In genomic region chr12:114933428-114934160, GRCh38 we compare ENCODE assay signal across 15 cellular contexts.
DNase-seq lines count a peak whose midpoint lies in the region; ATAC-seq, FAIRE-seq and TF ChIP-seq lines count a peak whose summit lies in the region.
"Had no signal": no experiment of that assay in that cellular context is flagged by ENCODE, and none has a peak within 500 bp of the region (broad histone marks: within the 10 kb centered on the region; RNA-seq: fewer than 3 reads in every experiment).

No MANE protein-coding gene starts in this region.

- no peak for TF ChIP-seq EP300 in K562 (IDR thresholded peaks at IDR 0.05; ENCODE audit: low read length)

- peak overlapping the region; percentile 62; the same call in 1 of the 2 replicates for H2AK5ac ChIP-seq in IMR-90 (ENCODE audit: low read depth, low read length)

- peak overlapping the region; percentile 48 for H3K56ac ChIP-seq in IMR-90 (ENCODE audit: extremely low read depth, insufficient read depth, low read length)

- DNase-seq in AG08395 (ENCODE audit: low spot score) = peak; percentile 96
- peak; percentile 94 for DNase-seq in IMR-90
- no peak for DNase-seq in K562 (ENCODE audit: extremely low read depth in 1 of 4, low spot score in 3 of 4)
- peak; percentile 68 for DNase-seq in kidney glomerular epithelial cell (lab: John Stamatoyannopoulos, UW)
- no peak for DNase-seq in DMS153 treated with DMSO at 0.1 percent for 48 hours (lab: John Stamatoyannopoulos, UW; ENCODE audit: unreplicated experiment)
- no peak for DNase-seq in D721Med (ENCODE audit: insufficient read length, low spot score)
- no peak for DNase-seq in NCI-H1930 (lab: John Stamatoyannopoulos, UW)
- no peak for DNase-seq in activated T-cell treated with anti-CD3 and anti-CD28 coated beads for 4 hours
- DNase-seq: activated CD4-positive, alpha-beta T cell treated with anti-CD3 and anti-CD28 coated beads, Interleukin-2, amount 50 U/mL, for 4 hours; activated naive CD4-positive, alpha-beta T cell treated with anti-CD3 and anti-CD28 coated beads, Interleukin-2, amount 50 U/mL, for 16 hours; effector CD8-positive, alpha-beta T cell; NCI-H2171 treated with DMSO at 0.1 percent for 48 hours had no signal

- H2BK15ac ChIP-seq in IMR-90 (ENCODE audit: low read depth, low read length) = peak overlapping the region; percentile 98; the same call in 2 of the 3 replicates

- H3K27ac ChIP-seq in IMR-90 (ENCODE audit: insufficient read depth, low read length) = peak overlapping the region; percentile 28; the same call in 1 of the 2 replicates
- H3K27ac ChIP-seq in K562 (ENCODE audit: extremely low read depth, low read depth, low read length) = no peak overlapping the region
- H3K27ac ChIP-seq: BLaER1, ovary had no signal

- no peaks in the 10 kb centered on the region for H3K36me3 ChIP-seq in IMR-90 (ENCODE audit: control insufficient read depth, insufficient read depth, low read length)
- H3K36me3 ChIP-seq in K562 (ENCODE audit: control insufficient read depth, insufficient read depth, low read length) = no peaks in the 10 kb centered on the region
- H3K36me3 ChIP-seq: BLaER1, ovary had no signal

- 0% methylated on average over 2 of the region's 6 CpGs; no CpG with 5 or more reads in 1 of the 2 experiments for WGBS in IMR-90 (ENCODE audit: extremely low coverage in 2 of 2, insufficient read length in 1 of 2), 2 experiments
- 0% methylated on average over 6 of the region's 6 CpGs for WGBS in K562 (ENCODE audit: insufficient coverage, low coverage, missing lambda C conversion rate)

- in situ Hi-C loops in IMR-90 (cut with MboI; ENCODE audit: low sequenced_read_pairs) = no loop called here
- in situ Hi-C loops in K562 (cut with MboI) = no loop called here

- TF ChIP-seq POLR2A in IMR-90 (IDR thresholded peaks at IDR 0.05; ENCODE audit: low read depth, low read length) (no peak; the same call in 1 of the 2 replicates), K562 (conservative IDR thresholded peaks at IDR 0.05) (no peak)

- H2AFZ ChIP-seq in IMR-90 (replicated peaks; ENCODE audit: low read length, poor library complexity) (peak overlapping the region; percentile 44), K562 (ENCODE audit: low read depth, low read length) (no peak overlapping the region)

- H4K20me1 ChIP-seq in IMR-90 (ENCODE audit: insufficient read depth, low read length) = no peaks in the 10 kb centered on the region
- no peaks in the 10 kb centered on the region for H4K20me1 ChIP-seq in K562 (replicated peaks; ENCODE audit: control insufficient read depth, insufficient read depth, low read length)
- H4K20me1 ChIP-seq: BLaER1 had no signal

- H2BK120ac ChIP-seq in IMR-90 (ENCODE audit: low read depth, low read length) = peak overlapping the region; percentile 90

- dilution Hi-C loops in IMR-90 (cut with HindIII; ENCODE audit: low sequenced_read_pairs, unreplicated experiment) = no loop called here

- H4K5ac ChIP-seq in IMR-90 (ENCODE audit: low read depth, low read length) = no peak overlapping the region

- H3K4me1 ChIP-seq in IMR-90 (ENCODE audit: control insufficient read depth, insufficient read depth, low read length) (peaks cover 7% of the 10 kb centered on the region), K562 (replicated peaks in 1 of 2; ENCODE audit: control insufficient read depth in 2 of 2, insufficient read depth in 2 of 2, low read length in 2 of 2) (no peaks in the 10 kb centered on the region)
- H3K4me1 ChIP-seq: BLaER1 had no signal

- H3K79me1 ChIP-seq in IMR-90 (ENCODE audit: low read depth in 1 of 2, low read length in 2 of 2) = no peaks in the 10 kb centered on the region

- FAIRE-seq in K562 (lab: Jason Lieb, UNC) (no peak), D721Med (lab: Jason Lieb, UNC) (no peak)
- FAIRE-seq: islet of Langerhans had no signal

- H3K79me2 ChIP-seq in K562 (ENCODE audit: control insufficient read depth, insufficient read depth, low read length) = no peaks in the 10 kb centered on the region

- peak overlapping the region; percentile 48; the same call in 1 of the 2 replicates for H3K14ac ChIP-seq in IMR-90 (replicated peaks; ENCODE audit: low read depth, low read length)

- peak overlapping the region; percentile 32; the same call in 1 of the 2 replicates for H3K4me2 ChIP-seq in IMR-90 (ENCODE audit: low read depth, low read length)
- no peak overlapping the region for H3K4me2 ChIP-seq in K562 (ENCODE audit: insufficient read depth, low read length)
- H3K4me2 ChIP-seq: BLaER1 had no signal

- peak overlapping the region; percentile 78 for H3K23ac ChIP-seq in IMR-90 (ENCODE audit: low read depth, low read length)

- intact Hi-C loops in IMR-90 (cut with micrococcal nuclease) (loop anchor here (5.0 kb wide), 2 partner anchors 214 to 251 kb away; partner anchors contain the start of gene TBX3), K562 (cut with micrococcal nuclease) (no loop called here)

- TF ChIP-seq RAD21 in IMR-90 (IDR thresholded peaks at IDR 0.05; ENCODE audit: low read length) (0 out of 2 replicates have a peak, but pooled peaks have one; percentile 11), K562 (CRISPR knock-in tag; conservative IDR thresholded peaks at IDR 0.05 in 1 of 2, IDR thresholded peaks at IDR 0.05 in 1 of 2) (no peak)

- peak overlapping the region in 1 of 2 experiments; percentile 80; a peak in 2 of 4 replicates for H4K8ac ChIP-seq in IMR-90 (ENCODE audit: low read depth in 2 of 2, low read length in 2 of 2)

- H3K27me3 ChIP-seq in IMR-90 (ENCODE audit: control insufficient read depth, insufficient read depth, low read length) (no peaks in the 10 kb centered on the region), K562 (ENCODE audit: control insufficient read depth in 2 of 2, insufficient read depth in 2 of 2, low read length in 2 of 2) (no peaks in the 10 kb centered on the region)
- H3K27me3 ChIP-seq: BLaER1, ovary had no signal

- peak overlapping the region; percentile 87 for H2BK20ac ChIP-seq in IMR-90 (ENCODE audit: low read depth, low read length)

- H3K9me3 ChIP-seq in IMR-90 (ENCODE audit: control insufficient read depth, insufficient read depth, low read length) (no peaks in the 10 kb centered on the region), K562 (replicated peaks; ENCODE audit: control insufficient read depth, insufficient read depth, low read depth, low read length) (no peaks in the 10 kb centered on the region)
- H3K9me3 ChIP-seq: ovary had no signal

- peaks cover 6% of the 10 kb centered on the region for H3K9me1 ChIP-seq in IMR-90 (ENCODE audit: insufficient read depth, low read length)
- H3K9me1 ChIP-seq in K562 (ENCODE audit: control insufficient read depth, insufficient read depth, low read length) = no peaks in the 10 kb centered on the region

- no peak for TF ChIP-seq CTCF in IMR-90 (conservative IDR thresholded peaks at IDR 0.05; ENCODE audit: low read depth, low read length)
- TF ChIP-seq CTCF in K562 (IDR thresholded peaks at IDR 0.05 in 2 of 3, conservative IDR thresholded peaks at IDR 0.05 in 1 of 3; ENCODE audit: insufficient read depth in 2 of 3, low read depth in 1 of 3, low read length in 3 of 3) = no peak
- no peak for TF ChIP-seq CTCF in D721Med (IDR thresholded peaks at IDR 0.05; ENCODE audit: insufficient read depth, missing control alignments)

- ATAC-seq in IMR-90 (ENCODE audit: low read depth) (peak; percentile 97), K562 (no peak)

- no TSS peak for BruUV-seq in IMR-90 (replicated peaks; lab: Mats Ljungman, UMichigan)
- no TSS peak for BruUV-seq in K562 (replicated peaks; lab: Mats Ljungman, UMichigan)

- H2AK9ac ChIP-seq in IMR-90 (replicated peaks; ENCODE audit: low read depth, low read length, poor library complexity) = no peak overlapping the region

- no peak overlapping the region; the same call in 1 of the 2 replicates for H3K18ac ChIP-seq in IMR-90 (ENCODE audit: low read depth, low read length)

- no peak overlapping the region for H3K4me3 ChIP-seq in IMR-90 (ENCODE audit: insufficient read depth, low read depth, low read length)
- no peak overlapping the region for H3K4me3 ChIP-seq in K562
- H3K4me3 ChIP-seq: BLaER1, ovary had no signal

- CTCF ChIA-PET in IMR-90 (lab: Yijun Ruan, JAX) = interaction anchor here (1.3 to 2.4 kb wide), 2 partner anchors 11 to 249 kb away, joined by 4 to 11 read pairs; partner anchors contain the start of gene TBX3
- CTCF ChIA-PET in K562 (lab: Yijun Ruan, JAX; ENCODE audit: low intra/inter-chr PET ratio) = no interaction called here

- H4K91ac ChIP-seq in IMR-90 (ENCODE audit: insufficient read depth, low read depth, low read length) = peak overlapping the region; percentile 56; the same call in 1 of the 2 replicates

- H3K4ac ChIP-seq in IMR-90 (ENCODE audit: low read depth, low read length) = peak overlapping the region; percentile 71

- POLR2A ChIA-PET in IMR-90 (lab: Charles Lee; ENCODE audit: unreplicated experiment) = interaction anchor here (0.6 to 1.0 kb wide), 3 partner anchors 24 to 241 kb away, joined by 3 to 4 read pairs (median 4); no protein-coding TSS in a partner anchor
- POLR2A ChIA-PET in K562 (lab: Yijun Ruan, JAX) = no interaction called here

- H2BK5ac ChIP-seq in IMR-90 (ENCODE audit: low read depth, low read length, poor library complexity, severe bottlenecking) = peak overlapping the region; percentile 87

- no peak overlapping the region for H3K9ac ChIP-seq in IMR-90 (ENCODE audit: low read depth, low read length)
- no peak overlapping the region for H3K9ac ChIP-seq in K562 (ENCODE audit: insufficient read depth in 1 of 2, low read depth in 2 of 2, low read length in 2 of 2)
- H3K9ac ChIP-seq: BLaER1 had no signal

TF ChIP-seq in IMR-90, 13 proteins besides CTCF, POLR2A, EP300 and RAD21 (continues in another document):
- TF ChIP-seq MAZ (IDR thresholded peaks at IDR 0.05; ENCODE audit: borderline replicate concordance, low read depth, low read length) (peak; percentile 41; the same call in 1 of the 2 replicates), NFE2L2 (IDR thresholded peaks at IDR 0.05; ENCODE audit: low read depth, low read length) (0 out of 2 replicates have a peak, but pooled peaks have one; percentile 25), BHLHE40 (IDR thresholded peaks at IDR 0.05; ENCODE audit: low read depth, low read length) (peak; percentile 72), RCOR1 (IDR thresholded peaks at IDR 0.05; ENCODE audit: insufficient replicate concordance, low read length) (peak; percentile 10), FOS (IDR thresholded peaks at IDR 0.05; ENCODE audit: low read depth, low read length) (peak; percentile 98), CEBPB (IDR thresholded peaks at IDR 0.05; ENCODE audit: low read depth, low read length) (peak; percentile 90)

TF ChIP-seq in K562, 482 proteins besides CTCF, POLR2A, EP300 and RAD21 (continues in another document):
- peak; percentile 68 for TF ChIP-seq VEZF1 (CRISPR knock-in tag; IDR thresholded peaks at IDR 0.05)

Comparison
In these comparisons a context has a peak if more than half of its experiments do, and no peak if none do; other contexts are left out.
1. DNase-seq: peak in AG08395 (single experiment), IMR-90 (single experiment) and kidney glomerular epithelial cell (single experiment); none in K562 (0 of 4), DMS153 treated with DMSO at 0.1 percent for 48 hours (single experiment), D721Med (single experiment), NCI-H1930 (0 of 2) and activated T-cell treated with anti-CD3 and anti-CD28 coated beads for 4 hours (single experiment).